Comparison of ENCODE assay signal across 8 cellular contexts in the genomic region with DNA sequence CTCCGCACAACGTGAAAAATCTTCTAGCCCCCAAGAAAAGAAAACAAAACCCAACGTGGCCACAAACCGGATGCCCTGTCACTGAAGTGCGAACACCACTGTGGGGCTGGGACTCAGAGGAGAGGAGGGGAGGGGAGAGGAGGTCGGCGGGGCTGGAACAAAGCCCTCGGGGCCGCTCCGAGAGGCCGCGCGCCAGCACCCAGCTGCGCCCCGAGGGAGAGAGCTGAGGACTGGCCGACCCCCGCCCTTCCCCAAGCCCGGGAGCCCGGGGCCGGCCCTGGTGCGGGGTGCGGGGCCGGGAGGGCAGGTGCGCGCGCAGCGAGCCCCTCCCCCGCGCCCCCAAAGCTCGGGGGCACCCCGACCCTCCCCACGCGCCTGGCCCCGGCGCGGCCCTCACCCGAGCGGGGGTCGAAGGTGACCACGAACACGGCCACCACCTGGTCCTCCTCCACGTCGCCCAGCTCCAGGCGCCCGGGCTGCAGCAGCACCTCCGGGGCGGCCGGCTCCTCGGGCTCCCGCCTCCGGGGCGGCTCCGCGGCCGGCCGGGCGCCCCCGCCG. TPM values are rescaled to one million over a fixed set of nuclear protein-coding genes. Genes with fewer than 3 reads are reported as not detected.
A peak's percentile ranks its signal among the peaks of the same experiment; 100 is the strongest.
DNase-seq lines count a peak whose midpoint lies in the region; ATAC-seq, FAIRE-seq and TF ChIP-seq lines count a peak whose summit lies in the region.

No MANE protein-coding gene starts in this region.

- no peaks in the 10 kb centered on the region for H3K9me3 Mint-ChIP-seq in activated T-cell treated with anti-CD3 and anti-CD28 coated beads, Interleukin-2, amount 50 U/mL, for 4 hours

- TF ChIP-seq EP300 in A549 (IDR thresholded peaks at IDR 0.05) (no peak), suprapubic skin (IDR thresholded peaks at IDR 0.05) (no peak)

- WGBS in A549 (ENCODE audit: missing lambda C conversion rate), result 0% methylated on average over 7 of the region's 59 CpGs
- WGBS in suprapubic skin, result 0% methylated on average over 6 of the region's 59 CpGs

- H3K27me3 Mint-ChIP-seq in activated T-cell treated with anti-CD3 and anti-CD28 coated beads, Interleukin-2, amount 50 U/mL, for 4 hours (ENCODE audit: low read depth), result no peaks in the 10 kb centered on the region

- H3K4me1 Mint-ChIP-seq in activated T-cell treated with anti-CD3 and anti-CD28 coated beads, Interleukin-2, amount 50 U/mL, for 4 hours (ENCODE audit: low read depth), result peaks cover 46% of the 10 kb centered on the region

- no peak for FAIRE-seq in A549 (lab: Jason Lieb, UNC)

- peak overlapping the region; percentile 85 to 95 for H3K27ac ChIP-seq in A549
- peak overlapping the region; percentile 80 for H3K27ac ChIP-seq in suprapubic skin

- peaks cover 1% of the 10 kb centered on the region for H3K36me3 Mint-ChIP-seq in activated T-cell treated with anti-CD3 and anti-CD28 coated beads, Interleukin-2, amount 50 U/mL, for 4 hours (ENCODE audit: insufficient read depth)

- DNase-seq in A549 (ENCODE audit: low read depth in 1 of 2, low spot score in 1 of 2) (peak in 1 of 2 experiments; percentile 35), NCI-H69 (lab: John Stamatoyannopoulos, UW) (peak; percentile 89), fibroblast of pulmonary artery (ENCODE audit: low read depth) (peak; percentile 22), suprapubic skin (ENCODE audit: low spot score in 2 of 2) (peak in 1 of 2 donors; percentile 82)
- peak; percentile 44 for DNase-seq in activated T-cell treated with anti-CD3 and anti-CD28 coated beads, Interleukin-2, amount 50 U/mL, for 4 hours

- H3K4me1 ChIP-seq in A549, result peaks cover 72% of the 10 kb centered on the region
- H3K4me1 ChIP-seq in neuron (ENCODE audit: insufficient read depth, low read length), result peaks cover 21% of the 10 kb centered on the region
- peaks cover 40% of the 10 kb centered on the region for H3K4me1 ChIP-seq in suprapubic skin

- peak overlapping the region; percentile 88 for H3K4me2 ChIP-seq in A549

- POLR2A ChIA-PET in A549 (lab: Yijun Ruan, JAX), result interaction anchor here (2.5 kb wide), 1 partner anchor 36 kb away, joined by 16 read pairs; a partner anchor contains a TSS

- CTCF ChIA-PET in A549 (lab: Yijun Ruan, JAX), result interaction anchor here (0.6 to 2.2 kb wide), 7 partner anchors 16 to 84 kb away, joined by 3 to 21 read pairs (median 3); a partner anchor contains a TSS

- H3K4me3 ChIP-seq in A549, result peak overlapping the region; percentile 85
- H3K4me3 ChIP-seq in fibroblast of pulmonary artery (replicated peaks; ENCODE audit: low read depth, low read length), result peak overlapping the region; percentile 68
- H3K4me3 ChIP-seq in neuron (ENCODE audit: low read length), result peak overlapping the region; percentile 96
- H3K4me3 ChIP-seq in suprapubic skin, result peak overlapping the region; percentile 93

- H3K36me3 ChIP-seq in neuron (ENCODE audit: insufficient read depth, low read length) (no peaks in the 10 kb centered on the region), suprapubic skin (no peaks in the 10 kb centered on the region)

- peak; percentile 75 for ATAC-seq in A549
- ATAC-seq in GM18508 (IDR thresholded peaks at IDR 0.05; ENCODE audit: insufficient read depth, unreplicated experiment), result peak; percentile 36
- peak; percentile 83 for ATAC-seq in HG02943 (IDR thresholded peaks at IDR 0.05; ENCODE audit: low read depth, unreplicated experiment)
- ATAC-seq in activated T-cell treated with anti-CD3 and anti-CD28 coated beads, Interleukin-2, amount 50 U/mL, for 4 hours, result peak; percentile 92 to 94

- H3K9me3 ChIP-seq in A549, result no peaks in the 10 kb centered on the region
- H3K9me3 ChIP-seq in neuron (ENCODE audit: low read length), result no peaks in the 10 kb centered on the region
- H3K9me3 ChIP-seq in suprapubic skin, result no peaks in the 10 kb centered on the region

- peak overlapping the region; percentile 86 for H3K4me3 Mint-ChIP-seq in activated T-cell treated with anti-CD3 and anti-CD28 coated beads, Interleukin-2, amount 50 U/mL, for 4 hours

- no peak overlapping the region for H2AFZ ChIP-seq in neuron (ENCODE audit: low read depth, low read length)

- TF ChIP-seq CTCF in A549 (IDR thresholded peaks at IDR 0.05) (no peak), fibroblast of pulmonary artery (IDR thresholded peaks at IDR 0.05; ENCODE audit: low read length, missing control alignments) (no peak), suprapubic skin (IDR thresholded peaks at IDR 0.05) (no peak)

- no peak for TF ChIP-seq POLR2A in A549 (IDR thresholded peaks at IDR 0.05; ENCODE audit: low read length)
- no peak for TF ChIP-seq POLR2A in suprapubic skin (IDR thresholded peaks at IDR 0.05)

- H3K27me3 ChIP-seq in neuron (ENCODE audit: insufficient read depth, low read length), result no peaks in the 10 kb centered on the region
- H3K27me3 ChIP-seq in suprapubic skin, result no peaks in the 10 kb centered on the region

- TF ChIP-seq RAD21 in A549 (conservative IDR thresholded peaks at IDR 0.05 in 1 of 2, IDR thresholded peaks at IDR 0.05 in 1 of 2), result no peak

TF ChIP-seq in A549, 52 proteins besides CTCF, POLR2A, EP300 and RAD21:
- 0 out of 5 replicates have a peak, but pooled peaks of 1 of the 2 experiments have one; percentile 53 for TF ChIP-seq JUN (IDR thresholded peaks at IDR 0.05)
- no peak for TF ChIP-seq MAFK (IDR thresholded peaks at IDR 0.05; ENCODE audit: partially characterized antibody)

RNA-seq across cellular contexts. Expression of a gene that starts 0.4 kb away (rescaled TPM):
- polyA plus RNA-seq in A549 (2011; rRNA removed), result 11.5 and 16.5 TPM in 2 replicates
- 2.9 and 3.3 TPM in 2 replicates for polyA plus RNA-seq in A549 (2012; cell fraction: cytosol; rRNA removed)
- 5.8 and 9.6 TPM in 2 replicates for polyA plus RNA-seq in A549 (2012; cell fraction: nucleus; rRNA removed)
- 7.1 to 7.6 TPM (median 7.5 TPM) in 3 replicates for polyA plus RNA-seq in A549 (2017; fragmentation: RNase III; extraction: RNeasy Plus Mini Kit Qiagen cat#74134 plus additional on column Dnase treatment)
- polyA minus RNA-seq in A549 (2011; rRNA and poly(A)+ RNA removed), result 14.3 and 20.5 TPM in 2 replicates
- 10 to 100 TPM; 15.4 to 16.1 (median 15.8) TPM for total RNA-seq in activated T-cell treated with anti-CD3 and anti-CD28 coated beads, Interleukin-2, amount 50 U/mL, for 4 hours
- 10 to 100 TPM; 12.5 to 45.2 (median 17.9) TPM for total RNA-seq in suprapubic skin

RNA-seq across cellular contexts. Expression of a gene that starts 6.6 kb away (rescaled TPM):
- polyA plus RNA-seq in A549 (2011; rRNA removed) (not detected in 2 replicates), A549 (2017; fragmentation: RNase III; extraction: RNeasy Plus Mini Kit Qiagen cat#74134 plus additional on column Dnase treatment) (not detected in 3 replicates)
- not detected in 2 replicates for polyA plus RNA-seq in A549 (2012; cell fraction: cytosol; rRNA removed)
- polyA plus RNA-seq in A549 (2012; cell fraction: nucleus; rRNA removed), result not detected in 2 replicates
- 0.41 TPM in 1 of 2 replicates, not detected in the other for polyA minus RNA-seq in A549 (2011; rRNA and poly(A)+ RNA removed)
- total RNA-seq in activated T-cell treated with anti-CD3 and anti-CD28 coated beads, Interleukin-2, amount 50 U/mL, for 4 hours, result not detected
- total RNA-seq in suprapubic skin, result not detected

RNA-seq across cellular contexts. Expression of a gene that starts 36.6 kb away (rescaled TPM):
- polyA plus RNA-seq in A549 (2011; rRNA removed), result 237 and 368 TPM in 2 replicates
- polyA plus RNA-seq in A549 (2012; cell fraction: cytosol; rRNA removed), result 118 and 164 TPM in 2 replicates
- 42.8 and 64.9 TPM in 2 replicates for polyA plus RNA-seq in A549 (2012; cell fraction: nucleus; rRNA removed)
- polyA plus RNA-seq in A549 (2017; fragmentation: RNase III; extraction: RNeasy Plus Mini Kit Qiagen cat#74134 plus additional on column Dnase treatment), result 430 to 464 TPM (median 453 TPM) in 3 replicates
- polyA minus RNA-seq in A549 (2011; rRNA and poly(A)+ RNA removed), result 45.7 and 51.1 TPM in 2 replicates
- total RNA-seq in activated T-cell treated with anti-CD3 and anti-CD28 coated beads, Interleukin-2, amount 50 U/mL, for 4 hours, result 100 to 1,000 TPM; 326 to 387 (median 369) TPM
- 100 to 1,000 TPM in 2 of 4 donors, 10 to 100 TPM in 2; 71.8 to 105 (median 92.8) TPM for total RNA-seq in suprapubic skin

Comparison
In these comparisons a context has a peak if more than half of its experiments do, and no peak if none do; other contexts are left out.
1. ATAC-seq: peak in every context shown above with its lines; median percentile 93 in activated T-cell treated with anti-CD3 and anti-CD28 coated beads, Interleukin-2, amount 50 U/mL, for 4 hours; 83 in HG02943; 75 in A549; 36 in GM18508.